ENCODE assay signal across 31 cellular contexts in the genomic region with DNA sequence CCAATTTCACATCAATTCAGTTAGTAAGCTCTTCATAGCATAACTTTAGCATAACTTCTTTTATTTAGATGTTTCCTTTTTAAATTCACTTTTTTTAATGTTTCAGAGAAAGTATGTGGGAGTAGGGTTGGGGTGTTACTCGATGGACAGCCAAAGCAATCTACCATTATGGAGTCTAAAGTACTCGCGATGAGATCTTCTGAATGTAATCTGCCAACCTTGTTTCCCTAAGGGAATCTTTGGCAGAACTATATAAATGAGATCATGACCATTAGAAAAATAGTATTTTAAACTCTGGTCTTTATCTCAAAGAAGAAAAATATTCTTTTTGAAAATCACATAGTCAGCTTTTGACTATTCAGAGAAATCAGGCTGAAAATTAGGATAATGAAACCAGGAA.
"Had no signal": no experiment of that assay in that cellular context is flagged by ENCODE, and none has a peak within 500 bp of the region (broad histone marks: within the 10 kb centered on the region; RNA-seq: fewer than 3 reads in every experiment).

No MANE protein-coding gene starts in this region.

- ATAC-seq: activated CD8-positive, alpha-beta memory T cell treated with anti-CD3 and anti-CD28 coated beads, Interleukin-2, amount 10 ng/mL, durations not matched to agents 7 days and 5 days; activated naive CD8-positive, alpha-beta T cell treated with anti-CD3 and anti-CD28 coated beads, Interleukin-2, amount 50 U/mL, for 24 hours; PC-3 had no signal

- H3K9me3 ChIP-seq: MG63, Peyer's patch, SJCRH30 had no signal

- DNase-seq: activated CD4-positive, alpha-beta memory T cell treated with anti-CD3 and anti-CD28 coated beads, Interleukin-2, amount 10 ng/mL, durations not matched to agents 7 days and 5 days; activated CD4-positive, alpha-beta T cell treated with anti-CD3 and anti-CD28 coated beads for 1 hour; activated CD4-positive, alpha-beta T cell treated with anti-CD3 and anti-CD28 coated beads for 48 hours; activated CD4-positive, CD25-positive, alpha-beta regulatory T cell; activated CD8-positive, alpha-beta memory T cell treated with anti-CD3 and anti-CD28 coated beads for 24 hours; activated CD8-positive, alpha-beta memory T cell treated with anti-CD3 and anti-CD28 coated beads, Interleukin-2, amount 10 ng/mL, durations not matched to agents 7 days and 5 days; activated CD8-positive, alpha-beta memory T cell treated with anti-CD3 and anti-CD28 coated beads, Interleukin-2, amount 50 U/mL, for 48 hours; activated effector memory CD4-positive, alpha-beta T cell treated with Interleukin-2 at 50 U/mL for 16 hours; activated naive CD4-positive, alpha-beta T cell treated with anti-CD3 and anti-CD28 coated beads, Interleukin-2, amount 10 ng/mL, durations not matched to agents 7 days and 5 days; activated naive CD8-positive, alpha-beta T cell treated with anti-CD3 and anti-CD28 coated beads, Interleukin-2, amount 50 U/mL, for 24 hours; activated T-cell treated with anti-CD3 and anti-CD28 coated beads, Interleukin-2, amount 50 U/mL, for 48 hours; anterior cingulate cortex; brain microvascular endothelial cell; Kasumi-1; KG1; MG63; NCI-H1048; NCI-H1105 treated with DMSO at 0.1 percent for 48 hours; NCI-H1436 treated with DMSO at 0.1 percent for 48 hours; NCI-H1694 treated with DMSO at 0.1 percent for 48 hours; NCI-H2029; NCI-H345; NCI-H524 treated with DMSO at 0.1 percent for 48 hours; PC-3; Peyer's patch; SHP77; SJCRH30; T1000; WERI-Rb-1 had no signal

- H3K27me3 ChIP-seq: brain microvascular endothelial cell, MG63, Peyer's patch, SJCRH30 had no signal

- H3K4me3 ChIP-seq: MG63, Peyer's patch, SJCRH30, SK-N-MC had no signal

- H3K27ac ChIP-seq: brain microvascular endothelial cell, Peyer's patch, RWPE1, SJCRH30, SK-N-MC, WERI-Rb-1 had no signal

- H3K4me1 ChIP-seq: Peyer's patch had no signal

- H3K36me3 ChIP-seq: brain microvascular endothelial cell, MG63, Peyer's patch, SJCRH30, WERI-Rb-1 had no signal
